ENCODE assay signal across 27 cellular contexts in genomic region chr1:184322253-184322652, GRCh38.
"Had no signal": no experiment of that assay in that cellular context is flagged by ENCODE, and none has a peak within 500 bp of the region (broad histone marks: within the 10 kb centered on the region; RNA-seq: fewer than 3 reads in every experiment).

No MANE protein-coding gene starts in this region.

- H3K79me2 ChIP-seq: parathyroid adenoma had no signal

- ATAC-seq: heart left ventricle; left colon; left lung; lower lobe of right lung; naive thymus-derived CD8-positive, alpha-beta T cell; psoas muscle; right lobe of liver; stimulated activated naive B cell treated with anti-CD40 and anti-IgM and Interleukin-4, amounts not matched to agents 10 μg/mL and 1 μg/mL and 100 μg/mL, for 72 hours; stimulated activated naive CD8-positive, alpha-beta T cell treated with anti-CD3 and anti-CD28 coated beads, Interleukin-15, Interleukin-2, amounts not matched to agents 100 U/mL and 50 U/mL, for 24 hours; upper lobe of right lung had no signal

- H3K36me3 ChIP-seq: heart left ventricle, left lung, lower lobe of right lung, neural progenitor cell, neutrophil, right lobe of liver, stomach, thyroid gland, upper lobe of right lung had no signal

- H3K36me3 Mint-ChIP-seq: immature natural killer cell; naive thymus-derived CD8-positive, alpha-beta T cell; neural progenitor cell; stimulated activated naive B cell treated with anti-CD40 and anti-IgM and Interleukin-4, amounts not matched to agents 10 μg/mL and 1 μg/mL and 100 μg/mL, for 72 hours had no signal

- H3K27me3 ChIP-seq: heart left ventricle, left lung, neural progenitor cell, neutrophil, right lobe of liver, stomach, testis, thyroid gland, upper lobe of right lung had no signal

- H3K9me3 ChIP-seq: heart left ventricle, left lung, lower lobe of right lung, neutrophil, psoas muscle, right lobe of liver, stomach, testis, thyroid gland, upper lobe of right lung had no signal

- H3K27ac ChIP-seq: heart left ventricle, left lung, lower lobe of right lung, neural progenitor cell, neutrophil, parathyroid adenoma, psoas muscle, right lobe of liver, stomach, testis, thyroid gland, upper lobe of right lung had no signal

- H3K4me2 ChIP-seq: neural progenitor cell, smooth muscle cell had no signal

- DNase-seq: heart left ventricle; hypothalamus; immature natural killer cell; kidney; left colon; left lung; lower lobe of right lung; mammary epithelial cell; mesenchymal stem cell; naive thymus-derived CD8-positive, alpha-beta T cell; occipital lobe; psoas muscle; right lobe of liver; stimulated activated CD4-positive, alpha-beta T cell treated with anti-CD3 and anti-CD28 coated beads, Interleukin-2, amount 100 ng/mL, for 24 hours; stimulated activated CD4-positive, alpha-beta T cell treated with anti-CD3 and anti-CD28 coated beads, Interleukin-4, amount 100 ng/mL, for 1 hour; stimulated activated naive B cell treated with anti-CD40 and anti-IgM and Interleukin-4, amounts not matched to agents 10 μg/mL and 1 μg/mL and 100 μg/mL, for 72 hours; stimulated activated naive CD8-positive, alpha-beta T cell treated with anti-CD3 and anti-CD28 coated beads, Interleukin-15, Interleukin-2, amounts not matched to agents 100 U/mL and 50 U/mL, for 24 hours; stomach; testis; thyroid gland; trophoblast cell; upper lobe of right lung had no signal

- H2AFZ ChIP-seq: neural progenitor cell, parathyroid adenoma had no signal

- H3K4me1 ChIP-seq: left lung, lower lobe of right lung, neural progenitor cell, parathyroid adenoma, psoas muscle, right lobe of liver, stomach, testis, thyroid gland, upper lobe of right lung had no signal

- H3K27ac Mint-ChIP-seq: immature natural killer cell; naive thymus-derived CD8-positive, alpha-beta T cell; nephron; neural progenitor cell; stimulated activated naive B cell treated with anti-CD40 and anti-IgM and Interleukin-4, amounts not matched to agents 10 μg/mL and 1 μg/mL and 100 μg/mL, for 72 hours had no signal

- H3K9me3 Mint-ChIP-seq: immature natural killer cell; naive thymus-derived CD8-positive, alpha-beta T cell; nephron; neural progenitor cell; stimulated activated naive B cell treated with anti-CD40 and anti-IgM and Interleukin-4, amounts not matched to agents 10 μg/mL and 1 μg/mL and 100 μg/mL, for 72 hours had no signal

- H3K4me1 Mint-ChIP-seq: immature natural killer cell; naive thymus-derived CD8-positive, alpha-beta T cell; nephron; stimulated activated naive B cell treated with anti-CD40 and anti-IgM and Interleukin-4, amounts not matched to agents 10 μg/mL and 1 μg/mL and 100 μg/mL, for 72 hours had no signal

- H3K4me3 ChIP-seq: heart left ventricle, left lung, lower lobe of right lung, neural progenitor cell, psoas muscle, right lobe of liver, smooth muscle cell, stomach, testis, thyroid gland, upper lobe of right lung had no signal

- H3K4me3 Mint-ChIP-seq: immature natural killer cell; naive thymus-derived CD8-positive, alpha-beta T cell; nephron; neural progenitor cell; stimulated activated naive B cell treated with anti-CD40 and anti-IgM and Interleukin-4, amounts not matched to agents 10 μg/mL and 1 μg/mL and 100 μg/mL, for 72 hours had no signal
